10 cellular contexts compared by ENCODE assay signal in the genomic region with DNA sequence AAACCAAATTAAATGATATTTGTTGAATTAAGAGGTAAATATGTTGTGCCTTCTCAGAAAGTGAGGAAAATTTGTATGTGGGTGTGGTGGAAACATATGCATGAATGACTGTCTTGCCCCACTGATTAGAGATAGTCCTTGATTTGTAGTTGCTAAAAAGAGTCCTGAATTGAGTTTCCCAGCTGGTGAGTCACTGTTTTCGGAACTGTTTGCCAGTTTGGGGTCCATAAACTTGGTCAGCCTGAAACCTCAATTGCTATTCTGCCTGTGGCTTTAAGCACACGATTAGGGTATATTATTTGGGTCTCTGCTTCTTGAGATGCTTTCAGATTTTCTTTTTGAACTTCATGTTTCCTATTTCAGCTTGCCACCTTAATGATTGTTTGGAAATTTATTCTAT. TPM values are rescaled to one million over a fixed set of nuclear protein-coding genes. Genes with fewer than 3 reads are reported as not detected.
DNase-seq lines count a peak whose midpoint lies in the region; ATAC-seq and TF ChIP-seq lines count a peak whose summit lies in the region.
"Had no signal": no experiment of that assay in that cellular context is flagged by ENCODE, and none has a peak within 500 bp of the region (broad histone marks: within the 10 kb centered on the region; RNA-seq: fewer than 3 reads in every experiment).

No MANE protein-coding gene starts in this region.

- H3K27ac ChIP-seq in Karpas-422 (ENCODE audit: low read length) (peak overlapping the region; percentile 59; the same call in 1 of the 2 replicates), mesenchymal stem cell (ENCODE audit: low read length, poor library complexity, severe bottlenecking) (no peak overlapping the region), esophagus muscularis mucosa (replicated peaks in 1 of 4) (peak overlapping the region in 2 of 4 donors; percentile 14 to 48), Peyer's patch (peak overlapping the region in 1 of 4 donors; percentile 40)

- no peak overlapping the region for H3K23ac ChIP-seq in mesenchymal stem cell (ENCODE audit: low read length in 2 of 2)

- no peak overlapping the region for H2BK120ac ChIP-seq in mesenchymal stem cell (ENCODE audit: low read depth, low read length)

- H3K4ac ChIP-seq in mesenchymal stem cell (ENCODE audit: low read depth in 1 of 2, low read length in 2 of 2), result no peak overlapping the region

- no peak overlapping the region for H2BK12ac ChIP-seq in mesenchymal stem cell (ENCODE audit: low read length in 2 of 2)

- no peak overlapping the region for H3K14ac ChIP-seq in mesenchymal stem cell (ENCODE audit: low read length in 2 of 2)

- H4K20me1 ChIP-seq in Karpas-422 (ENCODE audit: insufficient read depth, low read depth, low read length), result no peaks in the 10 kb centered on the region

- ATAC-seq in GM21381 (IDR thresholded peaks at IDR 0.05; ENCODE audit: unreplicated experiment) (peak; percentile 28), HG03521 (IDR thresholded peaks at IDR 0.05; ENCODE audit: unreplicated experiment) (no peak)

- no peak for TF ChIP-seq CTCF in esophagus muscularis mucosa (IDR thresholded peaks at IDR 0.05)
- TF ChIP-seq CTCF in Peyer's patch (IDR thresholded peaks at IDR 0.05), result no peak

- no peaks in the 10 kb centered on the region for H3K27me3 ChIP-seq in Karpas-422 (ENCODE audit: low read length)
- no peaks in the 10 kb centered on the region for H3K27me3 ChIP-seq in mesenchymal stem cell (ENCODE audit: control insufficient read depth in 1 of 2, insufficient read depth in 1 of 2, low read length in 2 of 2)
- no peaks in the 10 kb centered on the region for H3K27me3 ChIP-seq in esophagus muscularis mucosa
- H3K27me3 ChIP-seq in Peyer's patch, result no peaks in the 10 kb centered on the region

- H3K36me3 ChIP-seq in Karpas-422 (ENCODE audit: insufficient read depth, low read length) (peaks cover 22% of the 10 kb centered on the region), mesenchymal stem cell (ENCODE audit: control insufficient read depth in 1 of 2, insufficient read depth in 2 of 2, low read depth in 1 of 2, low read length in 2 of 2) (peaks cover 10 to 33% of the 10 kb centered on the region in 2 experiments), esophagus muscularis mucosa (peaks cover 10 to 50% (median 32%) of the 10 kb centered on the region in 4 donors), Peyer's patch (peaks cover 0 to 48% (median 4%) of the 10 kb centered on the region in 3 donors)

- DNase-seq in EH (ENCODE audit: low read depth) (peak; percentile 24), Karpas-422 (no peak), mesenchymal stem cell (no peak), esophagus muscularis mucosa (ENCODE audit: extremely low spot score) (no peak), posterior cingulate gyrus (no peak), Peyer's patch (no peak)
- DNase-seq: DND-41, NCI-H1436 had no signal

- peaks cover 25% of the 10 kb centered on the region for H3K4me1 ChIP-seq in Karpas-422 (ENCODE audit: low read length)
- H3K4me1 ChIP-seq in mesenchymal stem cell (ENCODE audit: control insufficient read depth, insufficient read depth, low read depth, low read length), result peaks cover 1% of the 10 kb centered on the region
- peaks cover 28 to 31% (median 30%) of the 10 kb centered on the region in 4 donors for H3K4me1 ChIP-seq in esophagus muscularis mucosa
- H3K4me1 ChIP-seq in Peyer's patch, result peaks cover 0 to 6% (median 0%) of the 10 kb centered on the region in 4 donors

- no peak overlapping the region for H2AFZ ChIP-seq in Karpas-422 (ENCODE audit: low read length)
- H2AFZ ChIP-seq in mesenchymal stem cell (ENCODE audit: low read depth, low read length), result no peak overlapping the region

- intact Hi-C loops in esophagus muscularis mucosa (cut with DNase I) (no loop called here), posterior cingulate gyrus (cut with DNase I) (no loop called here)

- no peak overlapping the region for H3K18ac ChIP-seq in mesenchymal stem cell (ENCODE audit: low read depth in 1 of 2, low read length in 2 of 2)

- no peak for TF ChIP-seq EP300 in esophagus muscularis mucosa (IDR thresholded peaks at IDR 0.05)

- H3K4me2 ChIP-seq in Karpas-422 (ENCODE audit: low read depth, low read length, poor library complexity, severe bottlenecking) (no peak overlapping the region), mesenchymal stem cell (ENCODE audit: low read length, poor library complexity, severe bottlenecking) (no peak overlapping the region)

- no peak overlapping the region for H2BK5ac ChIP-seq in mesenchymal stem cell (ENCODE audit: low read depth, low read length, poor library complexity, severe bottlenecking)

- WGBS in mesenchymal stem cell, result 86% methylated on average over 1 of the region's 2 CpGs
- WGBS in esophagus muscularis mucosa, result 66% methylated on average over 2 of the region's 2 CpGs

- no peaks in the 10 kb centered on the region for H3K9me3 ChIP-seq in Karpas-422 (ENCODE audit: low read length)
- H3K9me3 ChIP-seq in mesenchymal stem cell (ENCODE audit: control insufficient read depth, low read length), result no peaks in the 10 kb centered on the region
- H3K9me3 ChIP-seq in esophagus muscularis mucosa, result no peaks in the 10 kb centered on the region
- H3K9me3 ChIP-seq in Peyer's patch, result no peaks in the 10 kb centered on the region

- peaks cover 5% of the 10 kb centered on the region; the same call in 1 of the 2 replicates for H3K79me2 ChIP-seq in Karpas-422 (ENCODE audit: low read length)

- TF ChIP-seq POLR2A in esophagus muscularis mucosa (IDR thresholded peaks at IDR 0.05; ENCODE audit: low read depth) (no peak), Peyer's patch (IDR thresholded peaks at IDR 0.05) (no peak)

- no peak overlapping the region for H4K8ac ChIP-seq in mesenchymal stem cell (ENCODE audit: low read length)

- peaks cover 1% of the 10 kb centered on the region for H3K79me1 ChIP-seq in mesenchymal stem cell (replicated peaks; ENCODE audit: low read length, poor library complexity, severe bottlenecking)

- no peaks in the 10 kb centered on the region for H3K9me2 ChIP-seq in Karpas-422 (replicated peaks; ENCODE audit: insufficient read depth, low read length)

- H4K91ac ChIP-seq in mesenchymal stem cell (ENCODE audit: low read length), result no peak overlapping the region

- no peak overlapping the region for H2AK5ac ChIP-seq in mesenchymal stem cell (ENCODE audit: low read length, severe bottlenecking)

- no peak overlapping the region for H2BK15ac ChIP-seq in mesenchymal stem cell (ENCODE audit: low read depth, poor library complexity, severe bottlenecking)

- no peak overlapping the region for H3K4me3 ChIP-seq in Karpas-422 (ENCODE audit: low read length)
- H3K4me3 ChIP-seq in mesenchymal stem cell (ENCODE audit: insufficient read depth in 1 of 2, low read depth in 1 of 2, low read length in 2 of 2), result no peak overlapping the region
- H3K4me3 ChIP-seq in esophagus muscularis mucosa, result no peak overlapping the region
- H3K4me3 ChIP-seq in Peyer's patch, result no peak overlapping the region

- H3K9ac ChIP-seq in Karpas-422 (ENCODE audit: low read length), result no peak overlapping the region
- peak overlapping the region; percentile 78 for H3K9ac ChIP-seq in mesenchymal stem cell (ENCODE audit: low read length)

RNA-seq across cellular contexts. Expression of a gene that starts 53.3 kb away (rescaled TPM):
- 38.4 and 58.0 TPM in 2 replicates for total RNA-seq in Karpas-422 (2014; rRNA removed; shearing (Covaris generic); ENCODE audit: low replicate concordance)
- 14.9 TPM for polyA plus RNA-seq in mesenchymal stem cell (2013, experiment 1 of 2)
- 13.8 TPM for polyA plus RNA-seq in mesenchymal stem cell (2013, experiment 2 of 2)
- total RNA-seq in esophagus muscularis mucosa (10 to 100 TPM; 19.1 to 29.7 (median 22.8) TPM), Peyer's patch (10 to 100 TPM; 24.2 to 75.1 (median 44.3) TPM)
